Comparison of ENCODE assay signal across 8 cellular contexts in the genomic region with DNA sequence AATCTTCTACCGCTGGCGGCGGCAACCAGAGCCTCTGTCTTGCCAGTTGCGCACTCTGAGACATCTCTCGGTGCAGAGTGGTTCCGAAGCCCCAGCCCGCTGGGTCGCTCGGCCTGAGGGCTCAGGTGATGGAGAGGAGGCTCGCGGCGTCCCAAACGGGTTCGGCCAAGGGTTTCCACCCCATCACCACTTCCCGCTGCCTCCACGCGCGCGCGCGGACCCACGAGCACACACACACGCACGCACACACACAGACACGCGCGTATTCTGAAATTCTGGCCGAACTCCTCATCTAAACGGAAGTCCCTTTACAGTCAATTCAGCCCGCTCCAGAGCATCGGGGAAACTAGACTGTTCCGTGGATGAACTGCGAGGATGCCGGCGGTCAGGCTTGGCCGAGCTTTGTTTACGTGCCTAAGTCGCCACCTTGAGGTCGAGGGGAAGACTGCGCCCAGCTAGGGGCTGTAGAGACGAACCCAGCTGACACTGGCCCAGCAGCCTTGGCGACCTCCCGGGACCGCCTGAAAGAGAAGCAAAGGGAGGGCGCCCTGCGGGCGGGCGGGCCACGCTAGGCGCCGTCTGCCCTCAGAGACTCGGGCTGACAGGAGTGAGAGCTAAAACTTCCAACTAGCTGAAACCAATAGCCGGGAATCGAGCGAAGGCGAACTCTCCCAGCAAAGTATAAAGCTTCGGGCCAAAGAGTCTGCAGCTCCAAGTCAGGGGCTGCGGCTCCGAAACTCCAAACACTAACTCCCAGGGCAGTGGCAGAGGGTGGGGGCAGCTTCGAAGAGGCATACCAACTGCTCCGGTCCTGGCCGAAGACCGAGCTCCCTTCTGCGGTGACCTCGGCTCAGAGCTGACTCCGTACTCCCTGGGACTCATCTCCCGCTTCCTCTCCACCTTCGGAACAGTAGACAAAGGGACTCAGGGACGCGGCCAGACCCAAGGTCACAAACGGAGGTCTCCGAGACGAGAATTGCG.
DNase-seq lines count a peak whose midpoint lies in the region; ATAC-seq lines count a peak whose summit lies in the region.

No MANE protein-coding gene starts in this region.

- peak overlapping the region in 5 of 7 experiments; percentile 8 to 25 (median 17) for H3K4me3 ChIP-seq in skin epidermis

- peak; percentile 98 for ATAC-seq in GM18520 (IDR thresholded peaks at IDR 0.05; ENCODE audit: unreplicated experiment)
- peak; percentile 99 for ATAC-seq in HG03045 (IDR thresholded peaks at IDR 0.05; ENCODE audit: unreplicated experiment)

- peak overlapping the region; percentile 26 for H3K27ac ChIP-seq in caudate nucleus (ENCODE audit: low read depth, low read length)
- H3K27ac ChIP-seq in skin epidermis, result peak overlapping the region in 1 of 21 experiments; percentile 10

- in situ Hi-C loops in ACHN (cut with HindIII; ENCODE audit: low pct_ligation_motif_present, low pct_unique_long_range_greater_than_20kb, low sequenced_read_pairs), result no loop called here

- DNase-seq in ACHN (peak; percentile 80), NCI-H187 treated with DMSO at 0.1 percent for 48 hours (lab: John Stamatoyannopoulos, UW) (peak; percentile 66), T1000 (lab: John Stamatoyannopoulos, UW) (peak; percentile 78), caudate nucleus (lab: John Stamatoyannopoulos, UW) (peak in 56 of 61 donors; percentile 27 to 92 (median 75)), inferior parietal cortex (ENCODE audit: extremely low spot score) (peak; percentile 94)
